ENCODE assay signal across 8 cellular contexts in the genomic region with DNA sequence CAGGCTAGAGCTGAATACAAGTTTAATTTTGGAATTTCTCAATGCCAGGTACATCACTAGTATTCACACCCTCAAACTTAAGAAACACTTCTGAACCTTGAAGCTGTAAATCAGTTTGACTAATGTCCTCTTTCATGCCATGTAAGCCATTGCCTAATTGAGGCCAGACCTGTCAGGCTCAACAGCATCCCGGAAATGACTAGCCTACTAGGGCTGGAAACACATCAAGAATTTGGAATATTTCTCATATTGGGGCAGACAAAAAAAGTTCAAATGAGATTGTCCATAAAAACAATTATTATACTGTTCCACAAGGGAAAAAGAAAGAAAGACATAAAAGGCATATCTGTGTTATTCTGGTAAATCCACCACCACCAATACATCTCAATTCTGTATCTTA. TPM values are rescaled to one million over a fixed set of nuclear protein-coding genes. Genes with fewer than 3 reads are reported as not detected.
DNase-seq lines count a peak whose midpoint lies in the region; ATAC-seq and TF ChIP-seq lines count a peak whose summit lies in the region.

No MANE protein-coding gene starts in this region.

- no peak overlapping the region for H3K27ac Mint-ChIP-seq in activated T-helper 2 cell treated with anti-CD3 and anti-CD28 coated beads, Interferon-gamma antibody, Interleukin-2, Interleukin-4, amounts not matched to agents 10 μg/mL and 5 μg/mL and 100 μg/mL, durations not matched to agents 14 hours and 24 hours and 36 hours
- peak overlapping the region; percentile 20 to 98 (median 95) for H3K27ac Mint-ChIP-seq in immature natural killer cell
- H3K27ac Mint-ChIP-seq in type B pancreatic cell, result peak overlapping the region; percentile 99

- H2AFZ ChIP-seq in ACC112 (ENCODE audit: low read length, unreplicated experiment), result peak overlapping the region; percentile 18

- peak overlapping the region; percentile 85 for H3K27ac ChIP-seq in ACC112 (ENCODE audit: low read depth, low read length)

- intact Hi-C loops in activated T-helper 2 cell treated with anti-CD3 and anti-CD28 coated beads, Interferon-gamma antibody, Interleukin-2, Interleukin-4, amounts not matched to agents 10 μg/mL and 5 μg/mL and 100 μg/mL, durations not matched to agents 14 hours and 24 hours and 36 hours (cut with micrococcal nuclease), result loop anchor here (5.0 kb wide), 1 partner anchor 287 kb away; a partner anchor contains a TSS

- H3K4me1 ChIP-seq in ACC112 (ENCODE audit: control insufficient read depth, insufficient read depth, low read length, unreplicated experiment), result peaks cover 41% of the 10 kb centered on the region

- TF ChIP-seq CTCF in HFF-Myc (IDR thresholded peaks at IDR 0.05; ENCODE audit: low read depth, low read length, missing control alignments) (no peak), type B pancreatic cell (conservative IDR thresholded peaks at IDR 0.05) (no peak)

- H3K9me3 Mint-ChIP-seq in activated T-helper 2 cell treated with anti-CD3 and anti-CD28 coated beads, Interferon-gamma antibody, Interleukin-2, Interleukin-4, amounts not matched to agents 10 μg/mL and 5 μg/mL and 100 μg/mL, durations not matched to agents 14 hours and 24 hours and 36 hours, result no peaks in the 10 kb centered on the region
- no peaks in the 10 kb centered on the region for H3K9me3 Mint-ChIP-seq in immature natural killer cell
- H3K9me3 Mint-ChIP-seq in type B pancreatic cell, result no peaks in the 10 kb centered on the region

- H3K36me3 Mint-ChIP-seq in activated T-helper 2 cell treated with anti-CD3 and anti-CD28 coated beads, Interferon-gamma antibody, Interleukin-2, Interleukin-4, amounts not matched to agents 10 μg/mL and 5 μg/mL and 100 μg/mL, durations not matched to agents 14 hours and 24 hours and 36 hours (ENCODE audit: low read depth), result peaks cover 1% of the 10 kb centered on the region
- H3K36me3 Mint-ChIP-seq in immature natural killer cell (no peaks in the 10 kb centered on the region), type B pancreatic cell (no peaks in the 10 kb centered on the region)

- no peaks in the 10 kb centered on the region for H3K36me3 ChIP-seq in ACC112 (ENCODE audit: insufficient read depth, low read length)

- DNase-seq in HFF-Myc (ENCODE audit: extremely low read depth, low read depth), result no peak
- no peak for DNase-seq in activated T-helper 2 cell treated with anti-CD3 and anti-CD28 coated beads, Interferon-gamma antibody, Interleukin-2, Interleukin-4, amounts not matched to agents 10 μg/mL and 5 μg/mL and 100 μg/mL, durations not matched to agents 14 hours and 24 hours and 36 hours (ENCODE audit: low spot score)
- DNase-seq in immature natural killer cell, result no peak
- DNase-seq in type B pancreatic cell (ENCODE audit: extremely low spot score, unreplicated experiment), result no peak
- no peak for DNase-seq in NCI-H2029 treated with DMSO at 0.1 percent for 48 hours (lab: John Stamatoyannopoulos, UW)
- DNase-seq in NCI-H2029 (lab: John Stamatoyannopoulos, UW), result no peak

- peak overlapping the region; percentile 79 for H3K4me3 ChIP-seq in ACC112 (ENCODE audit: low read depth, low read length)
- H3K4me3 ChIP-seq in HFF-Myc (replicated peaks; ENCODE audit: low read depth, low read length), result peak overlapping the region; percentile 96

- peaks cover 63% of the 10 kb centered on the region for H3K79me2 ChIP-seq in ACC112 (ENCODE audit: control insufficient read depth, insufficient read depth, low read length, unreplicated experiment)

- H3K4me1 Mint-ChIP-seq in activated T-helper 2 cell treated with anti-CD3 and anti-CD28 coated beads, Interferon-gamma antibody, Interleukin-2, Interleukin-4, amounts not matched to agents 10 μg/mL and 5 μg/mL and 100 μg/mL, durations not matched to agents 14 hours and 24 hours and 36 hours (ENCODE audit: low read depth), result peaks cover 54% of the 10 kb centered on the region
- H3K4me1 Mint-ChIP-seq in immature natural killer cell (peaks cover 45 to 55% of the 10 kb centered on the region in 2 donors), type B pancreatic cell (ENCODE audit: unreplicated experiment) (peaks cover 55% of the 10 kb centered on the region)

- H3K4me3 Mint-ChIP-seq in activated T-helper 2 cell treated with anti-CD3 and anti-CD28 coated beads, Interferon-gamma antibody, Interleukin-2, Interleukin-4, amounts not matched to agents 10 μg/mL and 5 μg/mL and 100 μg/mL, durations not matched to agents 14 hours and 24 hours and 36 hours (ENCODE audit: low read depth), result peak overlapping the region; percentile 93
- peak overlapping the region; percentile 94 to 97 (median 95) for H3K4me3 Mint-ChIP-seq in immature natural killer cell
- H3K4me3 Mint-ChIP-seq in type B pancreatic cell, result peak overlapping the region; percentile 97

- no peak for ATAC-seq in GM21360 (IDR thresholded peaks at IDR 0.05; ENCODE audit: unreplicated experiment)

- H3K27me3 ChIP-seq in ACC112 (ENCODE audit: insufficient read depth, low read length), result no peaks in the 10 kb centered on the region

- no peaks in the 10 kb centered on the region for H3K27me3 Mint-ChIP-seq in activated T-helper 2 cell treated with anti-CD3 and anti-CD28 coated beads, Interferon-gamma antibody, Interleukin-2, Interleukin-4, amounts not matched to agents 10 μg/mL and 5 μg/mL and 100 μg/mL, durations not matched to agents 14 hours and 24 hours and 36 hours (ENCODE audit: low read depth)
- peaks cover 8 to 13% (median 13%) of the 10 kb centered on the region in 3 donors for H3K27me3 Mint-ChIP-seq in immature natural killer cell (ENCODE audit: low read depth in 3 of 3)
- no peaks in the 10 kb centered on the region for H3K27me3 Mint-ChIP-seq in type B pancreatic cell

RNA-seq across cellular contexts. Expression of a gene that starts 1.7 kb away (rescaled TPM):
- total RNA-seq in activated T-helper 2 cell treated with anti-CD3 and anti-CD28 coated beads, Interferon-gamma antibody, Interleukin-2, Interleukin-4, amounts not matched to agents 10 μg/mL and 5 μg/mL and 100 μg/mL, durations not matched to agents 14 hours and 24 hours and 36 hours, result 31.9 and 36.3 TPM in 2 replicates
- 1 to 10 TPM; 4.5 to 8.1 (median 5.5) TPM for polyA plus RNA-seq in immature natural killer cell
- 33.1 and 39.1 TPM in 2 replicates for total RNA-seq in type B pancreatic cell (ENCODE audit: low replicate concordance)

RNA-seq across cellular contexts. Expression of a gene that starts 32.1 kb away (rescaled TPM):
- 0.43 and 0.55 TPM in 2 replicates for total RNA-seq in activated T-helper 2 cell treated with anti-CD3 and anti-CD28 coated beads, Interferon-gamma antibody, Interleukin-2, Interleukin-4, amounts not matched to agents 10 μg/mL and 5 μg/mL and 100 μg/mL, durations not matched to agents 14 hours and 24 hours and 36 hours
- polyA plus RNA-seq in immature natural killer cell, result not detected
- total RNA-seq in type B pancreatic cell (ENCODE audit: low replicate concordance), result not detected in 2 replicates
